In genomic region chr6:12735786-12736185, GRCh38 we compare ENCODE assay signal across 1 cellular context.
TF ChIP-seq lines count a peak whose summit lies in the region.

No MANE protein-coding gene starts in this region.

TF ChIP-seq in A549, 52 proteins besides CTCF, POLR2A, EP300 and RAD21 (continued from another document):
- TF ChIP-seq JUN (IDR thresholded peaks at IDR 0.05) (no peak), POLR2AphosphoS2 (conservative IDR thresholded peaks at IDR 0.05; ENCODE audit: low read length) (no peak), NFE2L2 (conservative IDR thresholded peaks at IDR 0.05; ENCODE audit: low read length) (no peak), ZFP36 (IDR thresholded peaks at IDR 0.05; ENCODE audit: borderline replicate concordance, partially characterized antibody) (no peak)
